Comparison of ENCODE assay signal across 8 cellular contexts in the genomic region with DNA sequence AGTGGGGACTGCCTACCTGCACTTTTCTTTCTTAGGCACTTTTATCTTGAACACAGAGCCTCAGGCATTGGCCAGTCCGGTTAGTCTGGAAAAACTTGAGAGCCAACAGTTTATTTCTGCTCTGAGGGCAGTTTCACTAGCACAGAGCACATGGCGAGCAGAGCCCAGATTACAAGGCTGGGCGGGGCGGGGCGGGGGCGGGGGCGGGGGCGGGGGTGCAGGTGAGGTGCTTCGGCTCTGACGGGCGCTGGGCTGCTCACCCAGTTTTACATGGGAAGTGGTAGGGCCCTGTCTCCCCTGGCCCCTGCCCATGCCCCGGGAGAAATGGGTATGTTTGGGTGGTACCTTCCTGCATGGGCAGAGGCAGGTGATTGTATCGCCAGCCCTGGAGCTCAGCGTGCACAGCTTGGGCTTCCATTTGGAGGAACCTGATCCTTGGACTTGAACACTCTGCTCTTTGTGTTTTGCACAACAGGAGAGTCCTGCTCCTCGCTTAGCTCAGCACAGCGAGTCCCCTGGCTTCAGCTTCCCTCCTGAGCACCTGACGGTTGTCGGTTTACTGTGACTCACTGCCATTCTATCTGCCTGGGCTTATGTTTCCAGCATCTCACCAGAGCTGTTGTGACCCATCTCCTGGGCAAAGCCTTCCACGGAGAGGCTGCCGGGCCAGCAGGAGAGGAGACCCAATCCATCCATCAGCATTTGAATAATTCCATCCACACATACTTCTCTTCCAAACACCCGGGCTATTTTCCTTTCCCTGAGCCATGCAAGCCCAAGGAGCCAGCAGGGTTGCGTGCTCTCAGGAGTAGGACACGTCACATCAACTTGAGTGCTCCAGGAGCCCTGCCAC.
DNase-seq lines count a peak whose midpoint lies in the region; ATAC-seq lines count a peak whose summit lies in the region.

No MANE protein-coding gene starts in this region.

- H3K36me3 ChIP-seq in NT2/D1 (ENCODE audit: insufficient read depth, insufficient read length, low read length) (no peaks in the 10 kb centered on the region), skeletal muscle satellite cell (ENCODE audit: insufficient read depth, low read length) (no peaks in the 10 kb centered on the region)

- peak overlapping the region; percentile 1 for H3K4me3 ChIP-seq in NT2/D1 (ENCODE audit: insufficient read length, low read depth)
- H3K4me3 ChIP-seq in skeletal muscle satellite cell (ENCODE audit: low read length): peak overlapping the region; percentile 40

- peaks cover 9% of the 10 kb centered on the region for H3K4me1 ChIP-seq in NT2/D1 (ENCODE audit: insufficient read depth, insufficient read length)
- peaks cover 54% of the 10 kb centered on the region for H3K4me1 ChIP-seq in skeletal muscle satellite cell (ENCODE audit: control insufficient read depth, insufficient read depth, low read length)

- H3K9me3 ChIP-seq in NT2/D1 (ENCODE audit: insufficient read depth, low read length) (no peaks in the 10 kb centered on the region), skeletal muscle satellite cell (replicated peaks; ENCODE audit: low read length) (no peaks in the 10 kb centered on the region)

- ATAC-seq in HG02610 (IDR thresholded peaks at IDR 0.05; ENCODE audit: unreplicated experiment): peak; percentile 16

- DNase-seq in GM04504 (ENCODE audit: low read depth) (peak; percentile 92), NT2/D1 (ENCODE audit: low read depth, low spot score) (no peak), glomerular visceral epithelial cell (ENCODE audit: extremely low spot score) (peak; percentile 85), NCI-H1930 (lab: John Stamatoyannopoulos, UW) (no peak), NCI-H1694 treated with DMSO at 0.1 percent for 48 hours (lab: John Stamatoyannopoulos, UW) (no peak)
- DNase-seq in activated T-helper 1 cell treated with anti-CD3 and anti-CD28 coated beads, Interleukin-2, amount 50 U/mL, for 16 hours (ENCODE audit: low read depth in 1 of 2, low spot score in 1 of 2): peak; percentile 25 to 54

- peak overlapping the region; percentile 72 for H3K4me2 ChIP-seq in skeletal muscle satellite cell (ENCODE audit: low read length)

- H3K9ac ChIP-seq in NT2/D1 (ENCODE audit: insufficient read length, low read depth) (peak overlapping the region; percentile 72), skeletal muscle satellite cell (ENCODE audit: low read depth, low read length) (peak overlapping the region; percentile 82)

- peaks cover 33% of the 10 kb centered on the region for H3K27me3 ChIP-seq in NT2/D1 (ENCODE audit: insufficient read depth, insufficient read length)
- no peaks in the 10 kb centered on the region for H3K27me3 ChIP-seq in skeletal muscle satellite cell (ENCODE audit: control insufficient read depth, insufficient read depth, low read length)

Comparison
In these comparisons a context has a peak if more than half of its experiments do, and no peak if none do; other contexts are left out.
1. DNase-seq: peak in GM04504 (single experiment), activated T-helper 1 cell treated with anti-CD3 and anti-CD28 coated beads, Interleukin-2, amount 50 U/mL, for 16 hours (2 of 2) and glomerular visceral epithelial cell (single experiment); none in NT2/D1 (single experiment), NCI-H1930 (0 of 2) and NCI-H1694 treated with DMSO at 0.1 percent for 48 hours (single experiment).